ENCODE assay signal across 1 cellular context in the genomic region with DNA sequence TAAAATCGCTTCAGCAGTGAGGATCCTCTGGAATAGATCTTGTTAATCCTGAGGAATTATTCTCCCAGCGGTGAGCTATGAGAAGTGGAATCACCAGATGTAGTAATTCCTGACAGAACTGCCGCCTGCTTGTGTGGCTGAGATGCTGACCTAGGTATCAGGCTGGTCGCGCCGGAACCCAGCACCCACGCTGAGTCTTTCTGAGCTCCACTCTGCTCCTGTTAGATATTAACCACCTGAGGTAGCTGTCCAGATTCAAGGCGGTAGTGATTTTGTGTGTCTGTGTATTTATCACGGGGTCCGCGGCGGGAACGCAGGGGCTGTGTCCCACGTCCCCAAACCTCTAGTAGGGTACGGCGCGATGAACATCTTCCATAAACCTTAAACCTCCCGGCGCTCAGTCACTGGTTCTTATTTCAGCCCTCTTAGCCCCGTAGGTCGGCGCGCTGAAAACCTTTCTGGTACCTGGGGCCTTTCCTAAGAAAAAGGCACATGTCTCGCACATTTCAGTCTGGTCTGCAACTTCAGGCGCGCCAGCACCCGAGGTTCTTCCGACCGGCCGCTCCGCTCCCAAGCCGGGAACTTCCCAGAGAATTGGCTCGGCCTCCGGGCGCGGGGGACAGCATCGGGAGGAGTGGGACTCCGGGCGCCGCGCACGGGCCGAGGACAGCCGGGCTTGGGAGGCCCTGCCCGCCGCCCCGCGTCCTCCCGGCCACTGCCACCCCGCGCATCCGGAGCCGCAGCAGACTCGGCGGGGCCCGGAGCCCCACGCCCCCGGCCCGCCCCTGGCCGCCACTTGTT.
TF ChIP-seq lines count a peak whose summit lies in the region.

No MANE protein-coding gene starts in this region.

TF ChIP-seq in K562, 482 proteins besides CTCF, POLR2A, EP300 and RAD21 (continued from another document and continues in another):
- TF ChIP-seq, protein P1, sequence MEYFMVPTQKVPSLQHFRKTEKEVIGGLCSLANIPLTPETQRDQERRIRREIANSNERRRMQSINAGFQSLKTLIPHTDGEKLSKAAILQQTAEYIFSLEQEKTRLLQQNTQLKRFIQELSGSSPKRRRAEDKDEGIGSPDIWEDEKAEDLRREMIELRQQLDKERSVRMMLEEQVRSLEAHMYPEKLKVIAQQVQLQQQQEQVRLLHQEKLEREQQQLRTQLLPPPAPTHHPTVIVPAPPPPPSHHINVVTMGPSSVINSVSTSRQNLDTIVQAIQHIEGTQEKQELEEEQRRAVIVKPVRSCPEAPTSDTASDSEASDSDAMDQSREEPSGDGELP (CRISPR knock-in tag; IDR thresholded peaks at IDR 0.05; ENCODE audit: borderline replicate concordance) = peak; percentile 42; the same call in 1 of the 2 replicates
- TF ChIP-seq KDM1A (IDR thresholded peaks at IDR 0.05) (peak; percentile 70 to 78), FOXP1 (CRISPR knock-in tag; IDR thresholded peaks at IDR 0.05) (no peak), CHD1 (IDR thresholded peaks at IDR 0.05; ENCODE audit: low read length) (peak; percentile 50), CHCHD3 (CRISPR knock-in tag; IDR thresholded peaks at IDR 0.05) (no peak), MTA2 (IDR thresholded peaks at IDR 0.05; ENCODE audit: low read depth) (no peak), BRF1 (IDR thresholded peaks at IDR 0.05; ENCODE audit: borderline replicate concordance, extremely low read depth, insufficient read length) (no peak), EHMT2 (IDR thresholded peaks at IDR 0.05) (no peak), TEAD4 (IDR thresholded peaks at IDR 0.05; ENCODE audit: low read length) (no peak), TEAD4 (CRISPR knock-in tag; IDR thresholded peaks at IDR 0.05; ENCODE audit: borderline replicate concordance) (no peak), KLF6 (CRISPR knock-in tag; IDR thresholded peaks at IDR 0.05; ENCODE audit: borderline replicate concordance) (no peak), ZNF699 (CRISPR knock-in tag; IDR thresholded peaks at IDR 0.05; ENCODE audit: insufficient replicate concordance) (no peak), ZBTB8A (IDR thresholded peaks at IDR 0.05; ENCODE audit: partially characterized antibody) (no peak), NUFIP1 (IDR thresholded peaks at IDR 0.05; ENCODE audit: partially characterized antibody) (no peak), CBFB (CRISPR knock-in tag; IDR thresholded peaks at IDR 0.05) (no peak), SIN3B (IDR thresholded peaks at IDR 0.05; ENCODE audit: low read depth) (no peak; the same call in 1 of the 2 replicates), MYC (IDR thresholded peaks at IDR 0.05; ENCODE audit: low read depth, low read length) (peak; percentile 51), MYC (CRISPR knock-in tag; IDR thresholded peaks at IDR 0.05; ENCODE audit: borderline replicate concordance, low read depth) (0 out of 2 replicates have a peak, but pooled peaks have one; percentile 60), ZNF740 (CRISPR knock-in tag; IDR thresholded peaks at IDR 0.05) (no peak), ZNF740 (tag; IDR thresholded peaks at IDR 0.05) (no peak), GATAD2A (IDR thresholded peaks at IDR 0.05) (no peak), HEY1 (CRISPR knock-in tag; IDR thresholded peaks at IDR 0.05; ENCODE audit: borderline replicate concordance) (no peak), ZNF695 (CRISPR knock-in tag; IDR thresholded peaks at IDR 0.05) (no peak), FOXP4 (CRISPR knock-in tag; IDR thresholded peaks at IDR 0.05; ENCODE audit: borderline replicate concordance) (no peak), NEUROD1 (IDR thresholded peaks at IDR 0.05; ENCODE audit: borderline replicate concordance, low read depth, low read length, partially characterized antibody) (no peak), CBX5 (IDR thresholded peaks at IDR 0.05; ENCODE audit: borderline replicate concordance, low read depth) (no peak), ZNF274 (IDR thresholded peaks at IDR 0.05; ENCODE audit: borderline replicate concordance, low read depth, low read length) (no peak), CHD7 (IDR thresholded peaks at IDR 0.05; ENCODE audit: low read depth, low read length) (no peak)
- TF ChIP-seq, protein P2, sequence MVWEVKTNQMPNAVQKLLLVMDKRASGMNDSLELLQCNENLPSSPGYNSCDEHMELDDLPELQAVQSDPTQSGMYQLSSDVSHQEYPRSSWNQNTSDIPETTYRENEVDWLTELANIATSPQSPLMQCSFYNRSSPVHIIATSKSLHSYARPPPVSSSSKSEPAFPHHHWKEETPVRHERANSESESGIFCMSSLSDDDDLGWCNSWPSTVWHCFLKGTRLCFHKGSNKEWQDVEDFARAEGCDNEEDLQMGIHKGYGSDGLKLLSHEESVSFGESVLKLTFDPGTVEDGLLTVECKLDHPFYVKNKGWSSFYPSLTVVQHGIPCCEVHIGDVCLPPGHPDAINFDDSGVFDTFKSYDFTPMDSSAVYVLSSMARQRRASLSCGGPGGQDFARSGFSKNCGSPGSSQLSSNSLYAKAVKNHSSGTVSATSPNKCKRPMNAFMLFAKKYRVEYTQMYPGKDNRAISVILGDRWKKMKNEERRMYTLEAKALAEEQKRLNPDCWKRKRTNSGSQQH (CRISPR knock-in tag; IDR thresholded peaks at IDR 0.05) = no peak
- TF ChIP-seq, protein P3, sequence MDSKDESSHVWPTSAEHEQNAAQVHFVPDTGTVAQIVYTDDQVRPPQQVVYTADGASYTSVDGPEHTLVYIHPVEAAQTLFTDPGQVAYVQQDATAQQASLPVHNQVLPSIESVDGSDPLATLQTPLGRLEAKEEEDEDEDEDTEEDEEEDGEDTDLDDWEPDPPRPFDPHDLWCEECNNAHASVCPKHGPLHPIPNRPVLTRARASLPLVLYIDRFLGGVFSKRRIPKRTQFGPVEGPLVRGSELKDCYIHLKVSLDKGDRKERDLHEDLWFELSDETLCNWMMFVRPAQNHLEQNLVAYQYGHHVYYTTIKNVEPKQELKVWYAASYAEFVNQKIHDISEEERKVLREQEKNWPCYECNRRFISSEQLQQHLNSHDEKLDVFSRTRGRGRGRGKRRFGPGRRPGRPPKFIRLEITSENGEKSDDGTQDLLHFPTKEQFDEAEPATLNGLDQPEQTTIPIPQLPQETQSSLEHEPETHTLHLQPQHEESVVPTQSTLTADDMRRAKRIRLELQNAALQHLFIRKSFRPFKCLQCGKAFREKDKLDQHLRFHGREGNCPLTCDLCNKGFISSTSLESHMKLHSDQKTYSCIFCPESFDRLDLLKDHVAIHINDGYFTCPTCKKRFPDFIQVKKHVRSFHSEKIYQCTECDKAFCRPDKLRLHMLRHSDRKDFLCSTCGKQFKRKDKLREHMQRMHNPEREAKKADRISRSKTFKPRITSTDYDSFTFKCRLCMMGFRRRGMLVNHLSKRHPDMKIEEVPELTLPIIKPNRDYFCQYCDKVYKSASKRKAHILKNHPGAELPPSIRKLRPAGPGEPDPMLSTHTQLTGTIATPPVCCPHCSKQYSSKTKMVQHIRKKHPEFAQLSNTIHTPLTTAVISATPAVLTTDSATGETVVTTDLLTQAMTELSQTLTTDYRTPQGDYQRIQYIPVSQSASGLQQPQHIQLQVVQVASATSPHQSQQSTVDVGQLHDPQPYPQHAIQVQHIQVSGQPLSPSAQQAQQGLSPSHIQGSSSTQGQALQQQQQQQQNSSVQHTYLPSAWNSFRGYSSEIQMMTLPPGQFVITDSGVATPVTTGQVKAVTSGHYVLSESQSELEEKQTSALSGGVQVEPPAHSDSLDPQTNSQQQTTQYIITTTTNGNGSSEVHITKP (IDR thresholded peaks at IDR 0.05; ENCODE audit: partially characterized antibody) = no peak
